In genomic region chr2:28654981-28655322, GRCh38 we compare ENCODE assay signal across 17 cellular contexts.
DNase-seq lines count a peak whose midpoint lies in the region; ATAC-seq and TF ChIP-seq lines count a peak whose summit lies in the region.
"Had no signal": no experiment of that assay in that cellular context is flagged by ENCODE, and none has a peak within 500 bp of the region (broad histone marks: within the 10 kb centered on the region; RNA-seq: fewer than 3 reads in every experiment).

No MANE protein-coding gene starts in this region.

- H3K9me3 Mint-ChIP-seq in activated naive CD4-positive, alpha-beta T cell treated with anti-CD3 and anti-CD28 coated beads, Interleukin-2, amount 50 U/mL, for 72 hours: peaks cover 0 to 5% of the 10 kb centered on the region in 2 donors
- H3K9me3 Mint-ChIP-seq in T-helper 2 cell treated with Interferon-gamma antibody and Interleukin-4, amounts not matched to agents 5 μg/mL and 100 μg/mL, for 36 hours: no peaks in the 10 kb centered on the region
- H3K9me3 Mint-ChIP-seq: activated naive CD8-positive, alpha-beta T cell treated with anti-CD3 and anti-CD28 coated beads, Interleukin-2, amount 10 ng/mL, durations not matched to agents 7 days and 5 days; CD4-positive, CD25-positive, alpha-beta regulatory T cell had no signal

- H3K4me3 Mint-ChIP-seq in T-helper 2 cell treated with Interferon-gamma antibody and Interleukin-4, amounts not matched to agents 5 μg/mL and 100 μg/mL, for 36 hours: no peak overlapping the region
- H3K4me3 Mint-ChIP-seq: activated CD8-positive, alpha-beta T cell treated with anti-CD3 and anti-CD28 coated beads, Interleukin-2, amount 10 ng/mL, durations not matched to agents 7 days and 5 days; activated naive CD8-positive, alpha-beta T cell treated with anti-CD3 and anti-CD28 coated beads, Interleukin-2, amount 10 ng/mL, durations not matched to agents 7 days and 5 days; CD4-positive, CD25-positive, alpha-beta regulatory T cell; naive B cell had no signal

- TF ChIP-seq CTCF in epithelial cell of esophagus (IDR thresholded peaks at IDR 0.05; ENCODE audit: insufficient read depth, low read depth, low read length, missing control alignments): no peak

- H3K36me3 Mint-ChIP-seq in activated naive CD4-positive, alpha-beta T cell treated with anti-CD3 and anti-CD28 coated beads, Interleukin-2, amount 50 U/mL, for 72 hours: no peaks in the 10 kb centered on the region
- no peaks in the 10 kb centered on the region for H3K36me3 Mint-ChIP-seq in T-helper 2 cell treated with Interferon-gamma antibody and Interleukin-4, amounts not matched to agents 5 μg/mL and 100 μg/mL, for 36 hours (ENCODE audit: low read depth)
- H3K36me3 Mint-ChIP-seq: activated naive CD8-positive, alpha-beta T cell treated with anti-CD3 and anti-CD28 coated beads, Interleukin-2, amount 10 ng/mL, durations not matched to agents 7 days and 5 days; CD4-positive, CD25-positive, alpha-beta regulatory T cell; naive B cell had no signal

- H3K27ac Mint-ChIP-seq in activated naive CD4-positive, alpha-beta T cell treated with anti-CD3 and anti-CD28 coated beads, Interleukin-2, amount 50 U/mL, for 72 hours: no peak overlapping the region
- no peak overlapping the region for H3K27ac Mint-ChIP-seq in T-helper 2 cell treated with Interferon-gamma antibody and Interleukin-4, amounts not matched to agents 5 μg/mL and 100 μg/mL, for 36 hours
- H3K27ac Mint-ChIP-seq: activated naive CD8-positive, alpha-beta T cell treated with anti-CD3 and anti-CD28 coated beads, Interleukin-2, amount 10 ng/mL, durations not matched to agents 7 days and 5 days had no signal

- intact Hi-C loops in left cardiac atrium (cut with DNase I) (no loop called here), Right ventricle myocardium superior (cut with DNase I) (no loop called here)

- no peaks in the 10 kb centered on the region for H3K36me3 ChIP-seq in mucosa of stomach (ENCODE audit: control insufficient read depth, insufficient read depth, low read length)
- H3K36me3 ChIP-seq: upper lobe of left lung had no signal

- H3K9ac ChIP-seq in mucosa of stomach (ENCODE audit: low read length): peak overlapping the region; percentile 19

- DNase-seq in left cardiac atrium (no peak), Right ventricle myocardium superior (no peak), epithelial cell of esophagus (ENCODE audit: low read depth) (peak; percentile 72), NCI-H446 (lab: John Stamatoyannopoulos, UW) (no peak), NCI-H1092 (lab: John Stamatoyannopoulos, UW) (no peak)
- DNase-seq in activated naive CD4-positive, alpha-beta T cell treated with anti-CD3 and anti-CD28 coated beads, Interleukin-2, amount 50 U/mL, for 72 hours (ENCODE audit: low spot score in 2 of 2): no peak
- no peak for DNase-seq in T-helper 2 cell treated with Interferon-gamma antibody and Interleukin-4, amounts not matched to agents 5 μg/mL and 100 μg/mL, for 36 hours (ENCODE audit: low spot score)
- DNase-seq: activated CD8-positive, alpha-beta T cell treated with anti-CD3 and anti-CD28 coated beads, Interleukin-2, amount 10 ng/mL, durations not matched to agents 7 days and 5 days; activated naive CD8-positive, alpha-beta T cell treated with anti-CD3 and anti-CD28 coated beads, Interleukin-2, amount 10 ng/mL, durations not matched to agents 7 days and 5 days; hippocampal formation; naive B cell; NCI-H2171; NCI-H82; stimulated activated naive CD8-positive, alpha-beta T cell treated with anti-CD3 and anti-CD28 coated beads, Interleukin-15, Interleukin-2, amounts not matched to agents 100 U/mL and 50 U/mL, for 24 hours; upper lobe of left lung had no signal

- H3K27me3 Mint-ChIP-seq in T-helper 2 cell treated with Interferon-gamma antibody and Interleukin-4, amounts not matched to agents 5 μg/mL and 100 μg/mL, for 36 hours (ENCODE audit: low read depth): no peaks in the 10 kb centered on the region
- H3K27me3 Mint-ChIP-seq: CD4-positive, CD25-positive, alpha-beta regulatory T cell; naive B cell had no signal

- ATAC-seq in left cardiac atrium (peak; percentile 27 to 88), Right ventricle myocardium superior (ENCODE audit: poor library complexity) (no peak)
- ATAC-seq in activated naive CD4-positive, alpha-beta T cell treated with anti-CD3 and anti-CD28 coated beads, Interleukin-2, amount 50 U/mL, for 72 hours: no peak
- ATAC-seq: activated CD8-positive, alpha-beta T cell treated with anti-CD3 and anti-CD28 coated beads, Interleukin-2, amount 10 ng/mL, durations not matched to agents 7 days and 5 days; stimulated activated naive CD8-positive, alpha-beta T cell treated with anti-CD3 and anti-CD28 coated beads, Interleukin-15, Interleukin-2, amounts not matched to agents 100 U/mL and 50 U/mL, for 24 hours had no signal

- peaks cover 65% of the 10 kb centered on the region for H3K4me1 ChIP-seq in mucosa of stomach (ENCODE audit: control insufficient read depth, insufficient read depth, low read length)

- no peaks in the 10 kb centered on the region for H3K27me3 ChIP-seq in mucosa of stomach (ENCODE audit: control insufficient read depth, insufficient read depth, low read length)
- H3K27me3 ChIP-seq: upper lobe of left lung had no signal

- H3K9me3 ChIP-seq in mucosa of stomach (ENCODE audit: control insufficient read depth, low read length): no peaks in the 10 kb centered on the region
- H3K9me3 ChIP-seq: upper lobe of left lung had no signal

- peaks cover 17% of the 10 kb centered on the region for H3K4me1 Mint-ChIP-seq in T-helper 2 cell treated with Interferon-gamma antibody and Interleukin-4, amounts not matched to agents 5 μg/mL and 100 μg/mL, for 36 hours (ENCODE audit: low read depth)

- H3K4me3 ChIP-seq in epithelial cell of esophagus (ENCODE audit: low read length) (no peak overlapping the region), mucosa of stomach (ENCODE audit: low read length) (no peak overlapping the region)
- H3K4me3 ChIP-seq: upper lobe of left lung had no signal

Comparison
In these comparisons a context has a peak if more than half of its experiments do, and no peak if none do; other contexts are left out.
1. ATAC-seq: peak in left cardiac atrium (2 of 2); none in Right ventricle myocardium superior (single experiment) and activated naive CD4-positive, alpha-beta T cell treated with anti-CD3 and anti-CD28 coated beads, Interleukin-2, amount 50 U/mL, for 72 hours (0 of 2).